In the genomic region with DNA sequence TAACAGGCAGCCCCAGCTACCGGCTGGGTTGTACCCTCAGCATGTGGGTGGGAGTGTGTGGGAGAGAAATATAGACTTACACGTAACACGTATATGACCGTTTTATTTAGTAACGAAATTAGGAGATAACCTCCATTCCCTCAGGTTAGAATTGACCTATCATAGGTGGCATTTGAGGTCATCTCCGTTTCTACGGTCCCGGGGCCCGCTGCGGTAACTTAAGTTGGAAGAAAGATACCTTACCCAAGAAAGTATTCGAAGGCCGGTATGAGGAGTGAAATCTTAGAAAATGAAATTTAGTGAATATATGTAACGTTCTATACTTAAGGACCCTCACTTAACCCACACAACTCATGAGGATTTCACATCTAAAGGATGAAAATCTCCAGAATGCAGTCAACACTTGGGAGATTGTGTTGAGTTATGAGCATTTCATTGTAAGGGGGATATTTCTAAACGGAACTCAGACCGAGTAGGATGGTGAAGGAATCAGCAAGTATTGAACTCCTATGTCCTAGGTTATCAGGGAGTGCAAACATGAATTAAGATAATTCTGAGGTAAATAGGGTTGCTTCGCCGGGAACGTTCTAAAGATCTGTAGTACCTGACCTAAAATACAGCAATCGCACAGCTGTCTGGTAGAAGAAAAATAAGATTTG, we compare ENCODE assay signal across 8 cellular contexts. TPM values are rescaled to one million over a fixed set of nuclear protein-coding genes. Genes with fewer than 3 reads are reported as not detected.
A peak's percentile ranks its signal among the peaks of the same experiment; 100 is the strongest.
DNase-seq lines count a peak whose midpoint lies in the region; ATAC-seq and TF ChIP-seq lines count a peak whose summit lies in the region.

No MANE protein-coding gene starts in this region.

- H3K27ac Mint-ChIP-seq in activated CD8-positive, alpha-beta memory T cell treated with anti-CD3 and anti-CD28 coated beads, Interleukin-2, amount 10 ng/mL, durations not matched to agents 7 days and 5 days = peak overlapping the region; percentile 99

- H4K20me1 ChIP-seq in neural cell (ENCODE audit: insufficient read depth) = no peaks in the 10 kb centered on the region

- H3K36me3 Mint-ChIP-seq in activated CD8-positive, alpha-beta memory T cell treated with anti-CD3 and anti-CD28 coated beads, Interleukin-2, amount 10 ng/mL, durations not matched to agents 7 days and 5 days = peaks cover 45% of the 10 kb centered on the region

- H2AFZ ChIP-seq in neural cell (ENCODE audit: low read depth, low read length) = peak overlapping the region; percentile 89

- no peak for TF ChIP-seq RAD21 in neural cell (conservative IDR thresholded peaks at IDR 0.05)

- peak overlapping the region; percentile 93 for H3K27ac ChIP-seq in neural cell (ENCODE audit: low read length)

- TF ChIP-seq EP300 in neural cell (conservative IDR thresholded peaks at IDR 0.05; ENCODE audit: poor library complexity, severe bottlenecking) = no peak

- no peak for DNase-seq in activated CD8-positive, alpha-beta memory T cell treated with anti-CD3 and anti-CD28 coated beads, Interleukin-2, amount 10 ng/mL, durations not matched to agents 7 days and 5 days
- DNase-seq in activated CD8-positive, alpha-beta memory T cell treated with anti-CD3 and anti-CD28 coated beads for 24 hours = no peak
- DNase-seq in RPMI8226 (peak; percentile 42), SW 1271 (lab: John Stamatoyannopoulos, UW) (no peak), NAMALWA (ENCODE audit: low spot score) (no peak)
- DNase-seq in effector CD4-positive, alpha-beta T cell = peak; percentile 7

- peaks cover 24% of the 10 kb centered on the region for H3K79me2 ChIP-seq in neural cell (replicated peaks; ENCODE audit: insufficient read depth, low read length)

- H3K4me1 Mint-ChIP-seq in activated CD8-positive, alpha-beta memory T cell treated with anti-CD3 and anti-CD28 coated beads, Interleukin-2, amount 10 ng/mL, durations not matched to agents 7 days and 5 days = peaks cover 49% of the 10 kb centered on the region

- peak overlapping the region; percentile 70 for H3K4me3 ChIP-seq in neural cell (ENCODE audit: low read length)

- peak overlapping the region; percentile 97 for H3K4me2 ChIP-seq in neural cell (ENCODE audit: low read length)

- H3K9me3 Mint-ChIP-seq in activated CD8-positive, alpha-beta memory T cell treated with anti-CD3 and anti-CD28 coated beads, Interleukin-2, amount 10 ng/mL, durations not matched to agents 7 days and 5 days (ENCODE audit: low read depth) = no peaks in the 10 kb centered on the region

- H3K9ac ChIP-seq in neural cell (ENCODE audit: low read length) = peak overlapping the region; percentile 92

- H3K9me3 ChIP-seq in neural cell (ENCODE audit: low read length) = no peaks in the 10 kb centered on the region

- peak overlapping the region; percentile 90 for H3K4me3 Mint-ChIP-seq in activated CD8-positive, alpha-beta memory T cell treated with anti-CD3 and anti-CD28 coated beads, Interleukin-2, amount 10 ng/mL, durations not matched to agents 7 days and 5 days

- H3K36me3 ChIP-seq in neural cell (ENCODE audit: insufficient read depth, low read length) = no peaks in the 10 kb centered on the region

- no peak for TF ChIP-seq CTCF in neural cell (IDR thresholded peaks at IDR 0.05; ENCODE audit: poor library complexity, severe bottlenecking)

- peaks cover 9% of the 10 kb centered on the region for H3F3A ChIP-seq in neural cell (ENCODE audit: insufficient read depth, low read length, poor library complexity, severe bottlenecking)

- H3K27me3 ChIP-seq in neural cell (ENCODE audit: insufficient read depth, low read depth, low read length) = no peaks in the 10 kb centered on the region

- H3K27me3 Mint-ChIP-seq in activated CD8-positive, alpha-beta memory T cell treated with anti-CD3 and anti-CD28 coated beads, Interleukin-2, amount 10 ng/mL, durations not matched to agents 7 days and 5 days = no peaks in the 10 kb centered on the region

- CTCF ChIA-PET in activated CD8-positive, alpha-beta memory T cell treated with anti-CD3 and anti-CD28 coated beads, Interleukin-2, amount 10 ng/mL, durations not matched to agents 7 days and 5 days (lab: Charles Lee) = interaction anchor here (0.6 to 5.4 kb wide), 7 partner anchors 11 to 230 kb away, joined by 3 to 36 read pairs (median 3); partner anchors contain the start of genes BDH2 and UBE2D3

- no peaks in the 10 kb centered on the region for H3K9me2 ChIP-seq in neural cell (ENCODE audit: insufficient read depth, low read length)

- no peak for ATAC-seq in activated CD8-positive, alpha-beta memory T cell treated with anti-CD3 and anti-CD28 coated beads, Interleukin-2, amount 10 ng/mL, durations not matched to agents 7 days and 5 days
- ATAC-seq in HG02642 (IDR thresholded peaks at IDR 0.05; ENCODE audit: poor library complexity, unreplicated experiment) = peak; percentile 41

TF ChIP-seq in neural cell, 6 proteins besides CTCF, POLR2A, EP300 and RAD21:
- no peak for TF ChIP-seq TAF1 (IDR thresholded peaks at IDR 0.05; ENCODE audit: low read depth)
- no peak for TF ChIP-seq REST (IDR thresholded peaks at IDR 0.05; ENCODE audit: borderline replicate concordance)
- no peak for TF ChIP-seq MXI1 (conservative IDR thresholded peaks at IDR 0.05; ENCODE audit: poor library complexity, severe bottlenecking)
- no peak for TF ChIP-seq EZH2 (IDR thresholded peaks at IDR 0.05; ENCODE audit: borderline replicate concordance, insufficient read depth, low read length, poor library complexity, severe bottlenecking)

RNA-seq across cellular contexts. Expression of gene CISD2, which starts 0.9 kb away (rescaled TPM):
- total RNA-seq in activated CD8-positive, alpha-beta memory T cell treated with anti-CD3 and anti-CD28 coated beads, Interleukin-2, amount 10 ng/mL, durations not matched to agents 7 days and 5 days = 10 to 100 TPM; 31.9 to 42.3 TPM
- polyA plus RNA-seq in neural cell = 89.4 and 102 TPM in 2 replicates
- polyA minus RNA-seq in neural cell = 52.3 and 54.2 TPM in 2 replicates

RNA-seq across cellular contexts. Expression of gene UBE2D3, which starts 42.3 kb away (rescaled TPM):
- total RNA-seq in activated CD8-positive, alpha-beta memory T cell treated with anti-CD3 and anti-CD28 coated beads, Interleukin-2, amount 10 ng/mL, durations not matched to agents 7 days and 5 days = 100 to 1,000 TPM; 357 to 421 TPM
- polyA plus RNA-seq in neural cell = 352 and 373 TPM in 2 replicates
- 354 and 368 TPM in 2 replicates for polyA minus RNA-seq in neural cell

Comparison
In these comparisons a context has a peak if more than half of its experiments do, and no peak if none do; other contexts are left out.
1. DNase-seq: peak in RPMI8226 (single experiment) and effector CD4-positive, alpha-beta T cell (single experiment); none in activated CD8-positive, alpha-beta memory T cell treated with anti-CD3 and anti-CD28 coated beads, Interleukin-2, amount 10 ng/mL, durations not matched to agents 7 days and 5 days (single experiment), activated CD8-positive, alpha-beta memory T cell treated with anti-CD3 and anti-CD28 coated beads for 24 hours (single experiment), SW 1271 (0 of 2) and NAMALWA (single experiment).